ENCODE assay signal across 3 cellular contexts in the genomic region with DNA sequence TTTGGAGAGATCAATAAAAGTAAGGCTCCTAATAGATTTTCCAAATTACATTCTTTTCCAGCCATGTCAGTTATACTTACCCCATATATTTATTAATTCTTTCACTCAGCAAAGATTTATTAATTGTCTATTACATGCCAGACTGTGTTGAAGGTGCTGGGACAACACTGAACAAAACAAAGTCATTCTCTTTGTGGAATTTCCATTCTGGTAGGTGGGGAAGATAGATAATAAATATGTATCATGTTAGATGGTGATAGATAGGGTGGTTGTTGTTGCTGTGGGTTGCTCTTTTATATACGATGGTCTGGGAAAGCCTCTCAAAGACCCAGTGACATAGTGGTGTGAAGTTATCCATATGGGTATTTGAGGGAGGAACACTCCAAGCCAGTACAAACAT.
"Had no signal": no experiment of that assay in that cellular context is flagged by ENCODE, and none has a peak within 500 bp of the region (broad histone marks: within the 10 kb centered on the region; RNA-seq: fewer than 3 reads in every experiment).

No MANE protein-coding gene starts in this region.

- H3K4me3 ChIP-seq: GM12878 had no signal

- DNase-seq: GDM1, GF-D8 had no signal

- ATAC-seq: GM12878 had no signal
